8 cellular contexts compared by ENCODE assay signal in genomic region chr9:131739192-131739961, GRCh38. TPM values are rescaled to one million over a fixed set of nuclear protein-coding genes. Genes with fewer than 3 reads are reported as not detected.
DNase-seq lines count a peak whose midpoint lies in the region; ATAC-seq and TF ChIP-seq lines count a peak whose summit lies in the region.

No MANE protein-coding gene starts in this region.

- peak overlapping the region; percentile 74 to 96 (median 92) for H3K27ac Mint-ChIP-seq in naive B cell

- H3K9me3 Mint-ChIP-seq in naive B cell = no peaks in the 10 kb centered on the region

- peaks cover 3 to 11% of the 10 kb centered on the region in 2 donors for H3K4me1 ChIP-seq in esophagus (ENCODE audit: control insufficient read depth in 2 of 2, insufficient read depth in 2 of 2, low read length in 1 of 2)
- peaks cover 48% of the 10 kb centered on the region for H3K4me1 ChIP-seq in upper lobe of right lung

- peaks cover 3 to 6% of the 10 kb centered on the region in 2 donors for H3K36me3 Mint-ChIP-seq in naive B cell

- TF ChIP-seq RAD21 in Ishikawa (IDR thresholded peaks at IDR 0.05; ENCODE audit: low read depth) = no peak

- TF ChIP-seq CTCF in upper lobe of right lung (IDR thresholded peaks at IDR 0.05) = no peak

- H3K36me3 ChIP-seq in esophagus (ENCODE audit: control insufficient read depth in 2 of 2, insufficient read depth in 2 of 2, low read length in 1 of 2) (no peaks in the 10 kb centered on the region), upper lobe of right lung (no peaks in the 10 kb centered on the region)

- ATAC-seq in GM19397 (IDR thresholded peaks at IDR 0.05; ENCODE audit: unreplicated experiment) (peak; percentile 40), naive B cell (ENCODE audit: low read depth in 2 of 2) (peak; percentile 59 to 62), upper lobe of right lung (peak; percentile 62)

- H3K27me3 ChIP-seq in esophagus (ENCODE audit: control insufficient read depth in 1 of 2, insufficient read depth in 2 of 2, low read length in 2 of 2) (no peaks in the 10 kb centered on the region), upper lobe of right lung (no peaks in the 10 kb centered on the region)

- intact Hi-C loops in upper lobe of right lung (cut with DNase I) = loop anchor here (10.0 kb wide), 1 partner anchor 65 kb away; no protein-coding TSS in a partner anchor

- WGBS in esophagus, 2 donors = 0% methylated on average over 67 to 96 of the region's 96 CpGs

- peaks cover 51 to 67% (median 62%) of the 10 kb centered on the region in 3 donors for H3K4me1 Mint-ChIP-seq in naive B cell

- H3K4me3 Mint-ChIP-seq in naive B cell = peak overlapping the region; percentile 88 to 98 (median 94)

- peak overlapping the region; percentile 62 to 65 for H3K4me3 ChIP-seq in esophagus (ENCODE audit: low read depth in 1 of 2, low read length in 2 of 2)
- peak overlapping the region; percentile 70 for H3K4me3 ChIP-seq in upper lobe of right lung

- H3K9me3 ChIP-seq in esophagus (ENCODE audit: control insufficient read depth in 2 of 2, insufficient read depth in 1 of 2, low read depth in 1 of 2, low read length in 1 of 2) = no peaks in the 10 kb centered on the region
- H3K9me3 ChIP-seq in upper lobe of right lung = no peaks in the 10 kb centered on the region

- peak overlapping the region; percentile 81 to 93 for H3K27ac ChIP-seq in esophagus (ENCODE audit: low read depth in 2 of 2, low read length in 1 of 2)
- peak overlapping the region; percentile 87 for H3K27ac ChIP-seq in upper lobe of right lung

- TF ChIP-seq EP300 in Ishikawa (IDR thresholded peaks at IDR 0.05; ENCODE audit: borderline replicate concordance) = no peak

- no peaks in the 10 kb centered on the region for H3K27me3 Mint-ChIP-seq in naive B cell

- DNase-seq in AML-193 (lab: John Stamatoyannopoulos, UW) (peak; percentile 21 to 22), naive B cell (peak; percentile 63), upper lobe of right lung (peak; percentile 83), cortex of kidney (lab: John Stamatoyannopoulos, UW) (no peak)
- peak; percentile 75 for DNase-seq in activated CD8-positive, alpha-beta memory T cell treated with anti-CD3 and anti-CD28 coated beads, Interleukin-2, amount 50 U/mL, for 48 hours

TF ChIP-seq in Ishikawa, 13 proteins besides CTCF, POLR2A, EP300 and RAD21:
- TF ChIP-seq ZBTB7A (IDR thresholded peaks at IDR 0.05; ENCODE audit: low read depth) = 0 out of 2 replicates have a peak, but pooled peaks have one; percentile 48
- peak; percentile 73 for TF ChIP-seq MAX (IDR thresholded peaks at IDR 0.05)
- TF ChIP-seq TEAD4 (IDR thresholded peaks at IDR 0.05) = no peak
- TF ChIP-seq TCF12 (IDR thresholded peaks at IDR 0.05; ENCODE audit: low read depth) = no peak
- TF ChIP-seq CREB1 (IDR thresholded peaks at IDR 0.05; ENCODE audit: low read depth) = no peak

RNA-seq across cellular contexts. Expression of gene RAPGEF1, which starts 0.5 kb away (rescaled TPM):
- polyA plus RNA-seq in esophagus = 10 to 100 TPM in 1 of 2 donors, 1 to 10 TPM in 1; 9.0 to 11.0 TPM
- 10 to 100 TPM in 2 of 6 donors, 1 to 10 TPM in 4; 3.4 to 21.1 (median 7.9) TPM for polyA plus RNA-seq in naive B cell (ENCODE audit: low read depth in 6 of 6)
- total RNA-seq in upper lobe of right lung = 144 TPM
